Comparison of ENCODE assay signal across 23 cellular contexts in genomic region chr1:14974361-14974760, GRCh38.
"Had no signal": no experiment of that assay in that cellular context is flagged by ENCODE, and none has a peak within 500 bp of the region (broad histone marks: within the 10 kb centered on the region; RNA-seq: fewer than 3 reads in every experiment).

No MANE protein-coding gene starts in this region.

- H3K4me1 ChIP-seq: pancreas, psoas muscle had no signal

- H3K36me3 ChIP-seq: brain microvascular endothelial cell, heart left ventricle, lower lobe of right lung, pancreas, stomach had no signal

- FAIRE-seq: colon, keratinocyte, pancreas had no signal

- H3K4me1 Mint-ChIP-seq: naive B cell had no signal

- H3K27ac Mint-ChIP-seq: activated CD4-positive, alpha-beta memory T cell treated with anti-CD3 and anti-CD28 coated beads for 36 hours; activated naive CD8-positive, alpha-beta T cell treated with anti-CD3 and anti-CD28 coated beads, Interleukin-2, amount 50 U/mL, for 24 hours; endodermal cell; stimulated activated effector memory CD8-positive, alpha-beta T cell treated with anti-CD3 and anti-CD28 coated beads, Interleukin-12 subunit alpha, Interleukin-12 subunit beta, amount 100 ng/mL, for 72 hours; T-helper 1 cell treated with Interleukin-12 subunit alpha and Interleukin-12 subunit beta and Interleukin-4 antibody, amounts not matched to agents 30 μg/mL and 1 μg/mL, for 36 hours; type B pancreatic cell had no signal

- H3K27ac ChIP-seq: brain microvascular endothelial cell, heart left ventricle, lower lobe of right lung, pancreas, psoas muscle, stomach had no signal

- H3K27me3 Mint-ChIP-seq: activated naive CD8-positive, alpha-beta T cell treated with anti-CD3 and anti-CD28 coated beads, Interleukin-2, amount 50 U/mL, for 24 hours; type B pancreatic cell had no signal

- H3K9me3 Mint-ChIP-seq: activated naive CD8-positive, alpha-beta T cell treated with anti-CD3 and anti-CD28 coated beads, Interleukin-2, amount 50 U/mL, for 24 hours had no signal

- DNase-seq: activated CD4-positive, alpha-beta memory T cell treated with anti-CD3 and anti-CD28 coated beads for 36 hours; activated CD4-positive, alpha-beta T cell treated with anti-CD3 and anti-CD28 coated beads for 48 hours; activated effector memory CD4-positive, alpha-beta T cell treated with anti-CD3 and anti-CD28 coated beads, Interleukin-2, amount 50 U/mL, for 16 hours; activated naive CD4-positive, alpha-beta T cell treated with anti-CD3 and anti-CD28 coated beads, Interleukin-2, amount 50 U/mL, for 16 hours; activated naive CD8-positive, alpha-beta T cell treated with anti-CD3 and anti-CD28 coated beads, Interleukin-2, amount 50 U/mL, for 24 hours; brain microvascular endothelial cell; endodermal cell; esophagus squamous epithelium; heart left ventricle; lower lobe of right lung; mesendoderm; naive B cell; psoas muscle; right cardiac atrium; stimulated activated CD4-positive, alpha-beta T cell treated with anti-CD3 and anti-CD28 coated beads, Interleukin-1b, Interleukin-23, amount 100 ng/mL, for 48 hours; stomach; T1000 had no signal

- H3K36me3 Mint-ChIP-seq: activated CD4-positive, alpha-beta memory T cell treated with anti-CD3 and anti-CD28 coated beads for 36 hours; naive B cell; stimulated activated effector memory CD8-positive, alpha-beta T cell treated with anti-CD3 and anti-CD28 coated beads, Interleukin-12 subunit alpha, Interleukin-12 subunit beta, amount 100 ng/mL, for 72 hours had no signal

- ATAC-seq: activated naive CD8-positive, alpha-beta T cell treated with anti-CD3 and anti-CD28 coated beads, Interleukin-2, amount 50 U/mL, for 24 hours; lower lobe of right lung; pancreas; psoas muscle; stimulated activated effector memory CD8-positive, alpha-beta T cell treated with anti-CD3 and anti-CD28 coated beads, Interleukin-12 subunit alpha, Interleukin-12 subunit beta, amount 100 ng/mL, for 72 hours had no signal

- H3K9me3 ChIP-seq: esophagus squamous epithelium, lower lobe of right lung, pancreas, psoas muscle had no signal

- H3K4me3 Mint-ChIP-seq: activated CD4-positive, alpha-beta memory T cell treated with anti-CD3 and anti-CD28 coated beads for 36 hours; activated naive CD8-positive, alpha-beta T cell treated with anti-CD3 and anti-CD28 coated beads, Interleukin-2, amount 50 U/mL, for 24 hours; endodermal cell; stimulated activated effector memory CD8-positive, alpha-beta T cell treated with anti-CD3 and anti-CD28 coated beads, Interleukin-12 subunit alpha, Interleukin-12 subunit beta, amount 100 ng/mL, for 72 hours; T-helper 1 cell treated with Interleukin-12 subunit alpha and Interleukin-12 subunit beta and Interleukin-4 antibody, amounts not matched to agents 30 μg/mL and 1 μg/mL, for 36 hours; type B pancreatic cell had no signal

- H3K4me3 ChIP-seq: esophagus squamous epithelium, heart left ventricle, lower lobe of right lung, pancreas, psoas muscle, stomach had no signal

- H3K27me3 ChIP-seq: brain microvascular endothelial cell, esophagus squamous epithelium, heart left ventricle, pancreas, stomach had no signal
